ENCODE assay signal across 1 cellular context in the genomic region with DNA sequence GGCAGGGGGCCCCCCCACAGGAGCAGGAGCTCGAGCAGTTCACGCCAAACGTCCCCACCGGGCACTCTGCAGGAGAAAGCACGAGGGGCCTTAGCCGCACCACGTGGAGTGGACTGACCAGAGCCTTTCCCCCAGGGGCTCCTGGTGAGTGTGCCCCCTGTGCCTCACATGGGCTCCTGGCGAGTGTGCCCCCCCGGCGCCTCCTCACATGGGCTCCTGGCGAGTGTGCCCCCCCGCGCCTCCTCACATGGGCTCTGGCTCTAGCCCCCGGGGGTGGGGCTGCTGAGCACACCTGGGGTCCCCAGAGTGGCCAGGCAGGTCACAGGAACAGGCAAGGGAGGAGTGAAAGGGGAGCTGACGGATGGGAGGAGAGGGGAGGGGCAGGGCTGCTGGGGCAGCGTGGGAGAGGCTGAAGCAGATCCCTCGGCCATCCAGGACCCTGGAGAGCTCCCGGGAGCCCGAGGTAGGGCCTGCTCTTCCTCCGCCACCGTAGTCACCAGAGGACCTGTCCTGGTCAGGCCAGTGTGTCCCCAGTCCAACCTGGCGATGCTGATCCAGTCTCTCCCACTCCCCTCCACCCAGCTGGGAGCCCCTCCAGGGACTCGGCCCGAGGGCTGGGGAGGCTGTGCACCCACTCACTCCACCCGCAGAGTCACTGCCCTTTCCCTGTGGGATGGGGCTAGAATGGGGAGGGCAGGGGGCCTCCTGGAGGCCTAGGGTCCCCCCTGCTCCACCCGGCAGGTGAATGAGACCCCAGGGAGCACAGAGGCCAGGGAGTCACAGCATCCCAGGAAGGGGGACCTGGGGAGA.
TF ChIP-seq lines count a peak whose summit lies in the region.

No MANE protein-coding gene starts in this region.

TF ChIP-seq in WTC11, 78 proteins besides CTCF, POLR2A, EP300 and RAD21 (continued from another document):
- TF ChIP-seq, protein P1, sequence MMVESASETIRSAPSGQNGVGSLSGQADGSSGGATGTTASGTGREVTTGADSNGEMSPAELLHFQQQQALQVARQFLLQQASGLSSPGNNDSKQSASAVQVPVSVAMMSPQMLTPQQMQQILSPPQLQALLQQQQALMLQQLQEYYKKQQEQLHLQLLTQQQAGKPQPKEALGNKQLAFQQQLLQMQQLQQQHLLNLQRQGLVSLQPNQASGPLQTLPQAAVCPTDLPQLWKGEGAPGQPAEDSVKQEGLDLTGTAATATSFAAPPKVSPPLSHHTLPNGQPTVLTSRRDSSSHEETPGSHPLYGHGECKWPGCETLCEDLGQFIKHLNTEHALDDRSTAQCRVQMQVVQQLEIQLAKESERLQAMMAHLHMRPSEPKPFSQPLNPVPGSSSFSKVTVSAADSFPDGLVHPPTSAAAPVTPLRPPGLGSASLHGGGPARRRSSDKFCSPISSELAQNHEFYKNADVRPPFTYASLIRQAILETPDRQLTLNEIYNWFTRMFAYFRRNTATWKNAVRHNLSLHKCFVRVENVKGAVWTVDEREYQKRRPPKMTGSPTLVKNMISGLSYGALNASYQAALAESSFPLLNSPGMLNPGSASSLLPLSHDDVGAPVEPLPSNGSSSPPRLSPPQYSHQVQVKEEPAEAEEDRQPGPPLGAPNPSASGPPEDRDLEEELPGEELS (CRISPR knock-in tag; IDR thresholded peaks at IDR 0.05) = peak; percentile 83; the same call in 1 of the 2 replicates
- TF ChIP-seq ZNF423 (CRISPR knock-in tag; IDR thresholded peaks at IDR 0.05) (no peak), TCF7 (CRISPR knock-in tag; IDR thresholded peaks at IDR 0.05; ENCODE audit: low read depth) (0 out of 2 replicates have a peak, but pooled peaks have one; percentile 47), TP53 (CRISPR knock-in tag; IDR thresholded peaks at IDR 0.05) (peak; percentile 61; the same call in 1 of the 2 replicates)
